In the genomic region with DNA sequence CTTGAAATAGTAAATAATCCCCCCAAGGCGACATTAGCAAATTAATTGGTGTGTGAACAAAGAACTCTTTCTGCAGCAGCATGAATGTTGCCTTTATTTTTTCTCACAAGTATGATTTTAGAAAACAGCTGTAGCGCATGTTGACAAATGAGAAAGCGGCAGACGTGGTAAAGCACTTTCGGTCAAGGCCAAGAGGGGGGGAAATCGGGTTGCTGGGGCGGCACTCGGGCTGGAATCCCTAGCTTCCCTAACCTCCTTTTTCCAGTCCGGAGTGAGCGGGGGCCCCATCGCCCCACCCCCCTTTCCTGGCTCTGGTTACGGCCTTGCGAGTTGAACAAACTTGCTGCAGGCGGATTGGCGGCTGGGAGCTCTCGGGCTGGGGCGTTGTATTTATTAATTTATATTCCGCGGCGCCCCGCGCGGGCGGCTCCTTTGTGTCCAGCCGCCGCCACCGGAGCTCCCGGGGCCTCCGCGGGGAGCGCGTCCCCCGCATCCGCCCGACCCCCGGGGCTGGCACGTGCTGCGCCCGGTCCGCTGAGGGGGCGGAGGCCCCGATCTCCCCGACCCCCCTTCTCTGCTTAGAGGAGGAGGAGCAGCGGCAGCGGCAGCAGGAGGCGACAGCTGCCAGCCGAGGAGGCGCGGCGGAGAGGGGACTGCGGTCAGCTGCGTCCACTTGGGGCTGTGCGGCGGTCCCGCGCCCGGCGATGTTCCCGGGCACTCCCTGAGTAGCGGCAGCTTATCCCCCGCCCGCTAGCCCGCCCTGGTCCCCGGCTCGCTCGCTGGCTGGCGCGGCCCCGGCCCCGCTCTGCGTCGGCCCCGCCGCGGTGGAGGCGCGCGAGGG, we compare ENCODE assay signal across 8 cellular contexts. TPM values are rescaled to one million over a fixed set of nuclear protein-coding genes. Genes with fewer than 3 reads are reported as not detected.
DNase-seq lines count a peak whose midpoint lies in the region; ATAC-seq and TF ChIP-seq lines count a peak whose summit lies in the region.

A gene with protein sequence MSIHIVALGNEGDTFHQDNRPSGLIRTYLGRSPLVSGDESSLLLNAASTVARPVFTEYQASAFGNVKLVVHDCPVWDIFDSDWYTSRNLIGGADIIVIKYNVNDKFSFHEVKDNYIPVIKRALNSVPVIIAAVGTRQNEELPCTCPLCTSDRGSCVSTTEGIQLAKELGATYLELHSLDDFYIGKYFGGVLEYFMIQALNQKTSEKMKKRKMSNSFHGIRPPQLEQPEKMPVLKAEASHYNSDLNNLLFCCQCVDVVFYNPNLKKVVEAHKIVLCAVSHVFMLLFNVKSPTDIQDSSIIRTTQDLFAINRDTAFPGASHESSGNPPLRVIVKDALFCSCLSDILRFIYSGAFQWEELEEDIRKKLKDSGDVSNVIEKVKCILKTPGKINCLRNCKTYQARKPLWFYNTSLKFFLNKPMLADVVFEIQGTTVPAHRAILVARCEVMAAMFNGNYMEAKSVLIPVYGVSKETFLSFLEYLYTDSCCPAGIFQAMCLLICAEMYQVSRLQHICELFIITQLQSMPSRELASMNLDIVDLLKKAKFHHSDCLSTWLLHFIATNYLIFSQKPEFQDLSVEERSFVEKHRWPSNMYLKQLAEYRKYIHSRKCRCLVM (plus strand): TSS at position 607 of the 841 bp plus-strand sequence. CDS start 347 bp downstream, outside the sequence.

- H2BK12ac ChIP-seq in neuronal stem cell (ENCODE audit: low read length): peak within 1 kb of the TSS; percentile 90

- H3K18ac ChIP-seq in neuronal stem cell (ENCODE audit: low read length): peak within 1 kb of the TSS; percentile 94

- H3K4me2 ChIP-seq in DOHH2 (ENCODE audit: low read length) (peak within 1 kb of the TSS; percentile 62), neuronal stem cell (ENCODE audit: insufficient read depth, low read length, poor library complexity, severe bottlenecking) (peak within 1 kb of the TSS; percentile 93)

- H3K14ac ChIP-seq in neuronal stem cell (ENCODE audit: low read length): no peak within 1 kb of the TSS

- H4K91ac ChIP-seq in neuronal stem cell (ENCODE audit: low read depth, low read length, poor library complexity): no peak within 1 kb of the TSS

- H2BK120ac ChIP-seq in neuronal stem cell (ENCODE audit: low read depth, low read length): peak within 1 kb of the TSS; percentile 72

- H4K8ac ChIP-seq in neuronal stem cell (ENCODE audit: low read depth, low read length): no peak within 1 kb of the TSS

- H3K9me3 ChIP-seq in DOHH2 (ENCODE audit: control insufficient read depth, insufficient read depth, low read length) (no peaks in the 10 kb centered on the region), KOPT-K1 (ENCODE audit: insufficient read depth, low read length, poor library complexity, severe bottlenecking) (no peaks in the 10 kb centered on the region), neuronal stem cell (replicated peaks in 1 of 2; ENCODE audit: control insufficient read depth in 2 of 2, insufficient read depth in 1 of 2, low read depth in 1 of 2, low read length in 2 of 2) (no peaks in the 10 kb centered on the region), upper lobe of right lung (no peaks in the 10 kb centered on the region)

- peak within 1 kb of the TSS; percentile 80 for H2AFZ ChIP-seq in neuronal stem cell (ENCODE audit: low read length)

- CTCF ChIA-PET in RWPE1 (lab: Yijun Ruan, JAX): interaction anchor here (0.6 to 2.9 kb wide), 9 partner anchors 10 to 86 kb away, joined by 3 to 13 read pairs (median 3); a partner anchor contains a TSS

- peak; percentile 40 for ATAC-seq in GM21737 (IDR thresholded peaks at IDR 0.05; ENCODE audit: unreplicated experiment)
- peak; percentile 45 for ATAC-seq in activated naive CD8-positive, alpha-beta T cell treated with anti-CD3 and anti-CD28 coated beads, Interleukin-2, amount 50 U/mL, for 24 hours
- peak; percentile 88 for ATAC-seq in upper lobe of right lung

- H2BK15ac ChIP-seq in neuronal stem cell (ENCODE audit: low read length): peak within 1 kb of the TSS; percentile 64

- no CpG with 5 or more reads among the region's 78 CpGs for WGBS in neuronal stem cell (ENCODE audit: extremely low coverage in 2 of 2, insufficient read length in 2 of 2, insufficient replicate concordance in 1 of 2), 2 donors

- H3K4me1 Mint-ChIP-seq in activated naive CD8-positive, alpha-beta T cell treated with anti-CD3 and anti-CD28 coated beads, Interleukin-2, amount 50 U/mL, for 24 hours: peaks cover 22% of the 10 kb centered on the region

- H3K4ac ChIP-seq in neuronal stem cell (ENCODE audit: low read length): no peak within 1 kb of the TSS

- peak within 1 kb of the TSS; percentile 56 for H2AK5ac ChIP-seq in neuronal stem cell (ENCODE audit: low read depth, low read length)

- no peaks in the 10 kb centered on the region for H3K36me3 Mint-ChIP-seq in activated naive CD8-positive, alpha-beta T cell treated with anti-CD3 and anti-CD28 coated beads, Interleukin-2, amount 50 U/mL, for 24 hours (ENCODE audit: low read depth)

- peak within 1 kb of the TSS; percentile 92 for H3K9ac ChIP-seq in neuronal stem cell (ENCODE audit: low read depth, low read length, poor library complexity)

- no peaks in the 10 kb centered on the region for H3F3A ChIP-seq in DOHH2 (ENCODE audit: control insufficient read depth, insufficient read depth)

- intact Hi-C loops in upper lobe of right lung (cut with DNase I): no loop called here

- H3K4me3 ChIP-seq in DOHH2 (ENCODE audit: low read length): peak within 1 kb of the TSS; percentile 59
- peak within 1 kb of the TSS; percentile 85 to 88 for H3K4me3 ChIP-seq in neuronal stem cell (ENCODE audit: low read length in 2 of 2)
- peak within 1 kb of the TSS; percentile 69 for H3K4me3 ChIP-seq in upper lobe of right lung

- no peak for TF ChIP-seq CTCF in DOHH2 (IDR thresholded peaks at IDR 0.05; ENCODE audit: low read depth, low read length, poor library complexity, severe bottlenecking)
- TF ChIP-seq CTCF in RWPE1 (conservative IDR thresholded peaks at IDR 0.05; ENCODE audit: low read depth): no peak
- no peak for TF ChIP-seq CTCF in upper lobe of right lung (IDR thresholded peaks at IDR 0.05)

- H3K23ac ChIP-seq in neuronal stem cell (ENCODE audit: low read depth, low read length, poor library complexity): peak within 1 kb of the TSS; percentile 99

- no peaks in the 10 kb centered on the region for H3K79me2 ChIP-seq in DOHH2 (ENCODE audit: control insufficient read depth, low read length)

- H3K27me3 ChIP-seq in DOHH2 (ENCODE audit: control insufficient read depth, low read length): peaks cover 80% of the 10 kb centered on the region
- peaks cover 0 to 30% (median 5%) of the 10 kb centered on the region in 3 experiments for H3K27me3 ChIP-seq in neuronal stem cell (ENCODE audit: control insufficient read depth in 3 of 3, insufficient read depth in 3 of 3, low read depth in 1 of 3, low read length in 3 of 3)
- H3K27me3 ChIP-seq in upper lobe of right lung: no peaks in the 10 kb centered on the region

- no peaks in the 10 kb centered on the region for H3K79me1 ChIP-seq in neuronal stem cell (ENCODE audit: low read depth, low read length)

- H3K4me3 Mint-ChIP-seq in activated naive CD8-positive, alpha-beta T cell treated with anti-CD3 and anti-CD28 coated beads, Interleukin-2, amount 50 U/mL, for 24 hours: peak within 1 kb of the TSS; percentile 76

- H3K27ac Mint-ChIP-seq in activated naive CD8-positive, alpha-beta T cell treated with anti-CD3 and anti-CD28 coated beads, Interleukin-2, amount 50 U/mL, for 24 hours: peak within 1 kb of the TSS; percentile 59

- POLR2A ChIA-PET in RWPE1 (lab: Yijun Ruan, JAX; ENCODE audit: low non-redundant PET): interaction anchor here (0.7 to 1.2 kb wide), 2 partner anchors 58 to 85 kb away, joined by 3 to 6 read pairs; a partner anchor contains a TSS

- DNase-seq in RWPE1 (ENCODE audit: low spot score) (peak; percentile 80), glomerular visceral epithelial cell (ENCODE audit: extremely low spot score) (peak; percentile 94), neuronal stem cell (ENCODE audit: low spot score) (peak; percentile 65), upper lobe of right lung (peak; percentile 91)
- peak; percentile 34 for DNase-seq in activated naive CD8-positive, alpha-beta T cell treated with anti-CD3 and anti-CD28 coated beads, Interleukin-2, amount 50 U/mL, for 24 hours

- no peaks in the 10 kb centered on the region for H4K20me1 ChIP-seq in DOHH2 (ENCODE audit: control insufficient read depth, insufficient read depth, low read depth, low read length)

- H2BK5ac ChIP-seq in neuronal stem cell (ENCODE audit: low read length): peak within 1 kb of the TSS; percentile 66

- H3K4me1 ChIP-seq in DOHH2 (ENCODE audit: control insufficient read depth, low read length) (peaks cover 6% of the 10 kb centered on the region; the same call in 1 of the 2 replicates), neuronal stem cell (ENCODE audit: control insufficient read depth in 2 of 2, insufficient read depth in 1 of 2, low read depth in 1 of 2, low read length in 2 of 2) (peaks cover 6 to 37% of the 10 kb centered on the region in 2 donors), upper lobe of right lung (peaks cover 10% of the 10 kb centered on the region)

- no peaks in the 10 kb centered on the region for H3K9me2 ChIP-seq in DOHH2 (replicated peaks; ENCODE audit: control insufficient read depth, low read length)

- H3K27me3 Mint-ChIP-seq in activated naive CD8-positive, alpha-beta T cell treated with anti-CD3 and anti-CD28 coated beads, Interleukin-2, amount 50 U/mL, for 24 hours: peaks cover 41% of the 10 kb centered on the region

- H3K9me3 Mint-ChIP-seq in activated naive CD8-positive, alpha-beta T cell treated with anti-CD3 and anti-CD28 coated beads, Interleukin-2, amount 50 U/mL, for 24 hours: no peaks in the 10 kb centered on the region

- H3K36me3 ChIP-seq in DOHH2 (ENCODE audit: control insufficient read depth, low read length) (no peaks in the 10 kb centered on the region), KOPT-K1 (ENCODE audit: insufficient read depth, low read length) (no peaks in the 10 kb centered on the region), neuronal stem cell (replicated peaks in 1 of 2; ENCODE audit: control insufficient read depth in 2 of 2, insufficient read depth in 2 of 2, low read length in 2 of 2) (peaks cover 0 to 34% of the 10 kb centered on the region in 2 donors), upper lobe of right lung (no peaks in the 10 kb centered on the region)

- no peak within 1 kb of the TSS for H3K27ac ChIP-seq in DOHH2 (ENCODE audit: low read depth, low read length)
- peak within 1 kb of the TSS; percentile 43 for H3K27ac ChIP-seq in KOPT-K1 (ENCODE audit: low read depth, low read length, poor library complexity, severe bottlenecking)
- H3K27ac ChIP-seq in RWPE1: peak within 1 kb of the TSS; percentile 86
- H3K27ac ChIP-seq in neuronal stem cell (replicated peaks; ENCODE audit: low read length): no peak within 1 kb of the TSS
- peak within 1 kb of the TSS; percentile 86 for H3K27ac ChIP-seq in upper lobe of right lung

RNA-seq across cellular contexts. Expression of the gene that starts here (rescaled TPM):
- 6.3 TPM for polyA plus RNA-seq in neuronal stem cell (2013, experiment 1 of 2)
- 7.3 TPM for polyA plus RNA-seq in neuronal stem cell (2013, experiment 2 of 2)
- 54.2 TPM for total RNA-seq in upper lobe of right lung

Comparison
In these comparisons a context has a peak if more than half of its experiments do, and no peak if none do; other contexts are left out.
1. H3K27ac ChIP-seq: peak in KOPT-K1 (single experiment), RWPE1 (single experiment) and upper lobe of right lung (single experiment); none in DOHH2 (single experiment) and neuronal stem cell (single experiment).
2. DNase-seq: peak in every context shown above with its lines; median percentile 94 in glomerular visceral epithelial cell; 91 in upper lobe of right lung; 80 in RWPE1; 65 in neuronal stem cell; 34 in activated naive CD8-positive, alpha-beta T cell treated with anti-CD3 and anti-CD28 coated beads, Interleukin-2, amount 50 U/mL, for 24 hours.
3. Peak in every context shown above with its lines, with median percentiles within 50 percentile points of each other: H3K4me3 ChIP-seq and ATAC-seq.